In the genomic region with DNA sequence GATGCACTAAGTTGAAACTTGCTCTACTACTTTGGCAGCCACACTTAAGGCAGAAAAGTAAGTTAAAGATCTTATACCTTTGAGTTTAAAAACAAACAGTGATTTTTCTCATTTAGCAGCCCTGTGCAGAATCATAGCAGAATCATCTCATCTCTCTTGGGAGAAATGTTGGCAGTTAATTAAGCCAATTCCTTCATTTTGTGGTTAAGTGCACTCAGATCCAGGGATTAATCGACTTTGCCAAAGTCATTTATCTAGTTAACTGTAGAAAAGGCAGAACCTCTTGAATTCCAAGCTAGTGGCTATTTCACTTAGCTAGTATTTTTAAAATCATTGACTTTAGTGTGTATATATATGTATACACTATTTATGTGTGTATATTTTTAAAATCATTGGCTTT, we compare ENCODE assay signal across 28 cellular contexts.
"Had no signal": no experiment of that assay in that cellular context is flagged by ENCODE, and none has a peak within 500 bp of the region (broad histone marks: within the 10 kb centered on the region; RNA-seq: fewer than 3 reads in every experiment).

No MANE protein-coding gene starts in this region.

- H3K4me1 Mint-ChIP-seq: endodermal cell; neural crest cell; stimulated activated naive CD8-positive, alpha-beta T cell treated with anti-CD3 and anti-CD28 coated beads, Interleukin-15, amount 100 ng/mL, for 72 hours had no signal

- H3K36me3 ChIP-seq: gastroesophageal sphincter, heart right ventricle, neutrophil, pancreas, right lobe of liver, thyroid gland had no signal

- H3K4me3 ChIP-seq: dorsolateral prefrontal cortex, gastroesophageal sphincter, heart right ventricle, lung, mucosa of descending colon, pancreas, right lobe of liver, thyroid gland, vagina had no signal

- ATAC-seq: esophagus mucosa; gastroesophageal sphincter; heart right ventricle; mucosa of descending colon; natural killer cell treated with Interleukin-12 subunit alpha and Interleukin-12 subunit beta and Interleukin-15 and Interleukin-18, amount 100 ng/mL, for 72 hours; pancreas; right lobe of liver; stimulated activated naive CD8-positive, alpha-beta T cell treated with anti-CD3 and anti-CD28 coated beads, Interleukin-15, amount 100 ng/mL, for 72 hours had no signal

- H3K4me1 ChIP-seq: gastroesophageal sphincter, pancreas, right lobe of liver, thyroid gland, vagina had no signal

- H3K27me3 Mint-ChIP-seq: memory B cell; naive B cell; natural killer cell treated with Interleukin-12 subunit alpha and Interleukin-12 subunit beta and Interleukin-15 and Interleukin-18, amount 100 ng/mL, for 72 hours; stimulated activated naive CD8-positive, alpha-beta T cell treated with anti-CD3 and anti-CD28 coated beads, Interleukin-15, amount 100 ng/mL, for 72 hours had no signal

- H3K9me3 ChIP-seq: pancreas, right lobe of liver, thyroid gland, vagina had no signal

- H3K27ac Mint-ChIP-seq: endodermal cell; memory B cell; natural killer cell treated with Interleukin-12 subunit alpha and Interleukin-12 subunit beta and Interleukin-15 and Interleukin-18, amount 100 ng/mL, for 72 hours; stimulated activated naive CD8-positive, alpha-beta T cell treated with anti-CD3 and anti-CD28 coated beads, Interleukin-15, amount 100 ng/mL, for 72 hours had no signal

- H3K4me3 Mint-ChIP-seq: endodermal cell; memory B cell; naive B cell; natural killer cell treated with Interleukin-12 subunit alpha and Interleukin-12 subunit beta and Interleukin-15 and Interleukin-18, amount 100 ng/mL, for 72 hours; neural crest cell; stimulated activated naive CD8-positive, alpha-beta T cell treated with anti-CD3 and anti-CD28 coated beads, Interleukin-15, amount 100 ng/mL, for 72 hours had no signal

- H3K27me3 ChIP-seq: dorsolateral prefrontal cortex, gastroesophageal sphincter, heart right ventricle, neutrophil, pancreas, right lobe of liver, thyroid gland, vagina had no signal

- H3K27ac ChIP-seq: dorsolateral prefrontal cortex, epithelial cell of prostate, gastroesophageal sphincter, heart right ventricle, neutrophil, pancreas, right lobe of liver, thyroid gland, vagina had no signal

- DNase-seq: dorsolateral prefrontal cortex; effector CD8-positive, alpha-beta T cell; endodermal cell; foreskin fibroblast; heart right ventricle; hippocampal formation; mucosa of descending colon; naive B cell; pancreas; retina; right lobe of liver; small intestine; stimulated activated CD4-positive, alpha-beta T cell treated with anti-CD3 and anti-CD28 coated beads, Interleukin-1b, Interleukin-23, amount 100 ng/mL, for 48 hours; stimulated activated CD4-positive, alpha-beta T cell treated with anti-CD3 and anti-CD28 coated beads, Interleukin-4, amount 100 ng/mL, for 1 hour; stimulated activated CD8-positive, alpha-beta memory T cell treated with anti-CD3 and anti-CD28 coated beads, Interleukin-4, amount 100 ng/mL, for 48 hours; stimulated activated naive CD4-positive, alpha-beta T cell; stimulated activated naive CD8-positive, alpha-beta T cell treated with anti-CD3 and anti-CD28 coated beads, Interleukin-15, amount 100 ng/mL, for 72 hours; thyroid gland; trophoblast cell had no signal
